Comparison of ENCODE assay signal across 1 cellular context in the genomic region with DNA sequence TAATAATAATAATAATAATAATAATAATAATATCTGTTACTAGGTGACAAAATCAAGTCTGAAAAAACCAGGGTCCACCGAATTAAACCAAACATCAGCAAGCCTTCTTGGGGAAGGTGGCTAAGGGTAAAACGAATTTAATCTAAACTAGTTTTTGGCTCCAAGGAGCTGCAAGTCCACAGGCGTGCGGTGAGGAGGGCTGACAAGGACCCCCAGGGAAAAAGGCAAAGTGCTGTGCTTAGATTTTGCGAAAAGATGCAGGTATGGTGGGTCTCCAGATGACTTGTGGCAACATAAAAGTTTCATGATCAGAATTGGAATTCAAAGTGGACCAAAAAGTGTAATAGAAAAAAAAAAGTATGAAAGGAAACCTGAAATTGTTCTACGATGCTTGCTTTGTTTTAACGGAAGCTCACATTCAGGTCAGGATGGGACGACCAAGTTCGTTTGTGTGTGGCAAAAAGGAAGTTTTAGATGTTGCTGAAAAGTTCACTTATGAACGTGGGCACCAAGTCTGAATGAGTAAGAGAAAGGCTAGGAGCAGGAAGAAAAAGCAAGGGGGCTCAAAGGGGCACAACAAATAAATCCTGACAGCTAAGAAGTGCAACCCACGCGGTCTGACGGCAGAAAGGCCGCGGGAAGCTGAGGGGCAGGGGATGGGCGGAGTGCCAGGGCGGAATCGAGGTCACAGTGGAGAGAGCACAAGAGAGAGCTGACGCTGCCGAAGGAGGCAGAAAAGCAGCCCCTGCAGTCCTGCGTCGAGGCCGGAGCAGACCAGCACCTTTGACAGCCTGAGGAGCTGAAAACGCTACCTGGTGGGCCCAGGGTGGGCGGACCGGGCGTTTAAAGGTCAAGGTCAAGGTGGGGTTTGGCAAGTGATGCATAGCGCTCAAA.
TF ChIP-seq lines count a peak whose summit lies in the region.

No MANE protein-coding gene starts in this region.

TF ChIP-seq in HepG2, 621 proteins besides CTCF, POLR2A, EP300 and RAD21 (continued from another document and continues in another):
- TF ChIP-seq, protein P1, sequence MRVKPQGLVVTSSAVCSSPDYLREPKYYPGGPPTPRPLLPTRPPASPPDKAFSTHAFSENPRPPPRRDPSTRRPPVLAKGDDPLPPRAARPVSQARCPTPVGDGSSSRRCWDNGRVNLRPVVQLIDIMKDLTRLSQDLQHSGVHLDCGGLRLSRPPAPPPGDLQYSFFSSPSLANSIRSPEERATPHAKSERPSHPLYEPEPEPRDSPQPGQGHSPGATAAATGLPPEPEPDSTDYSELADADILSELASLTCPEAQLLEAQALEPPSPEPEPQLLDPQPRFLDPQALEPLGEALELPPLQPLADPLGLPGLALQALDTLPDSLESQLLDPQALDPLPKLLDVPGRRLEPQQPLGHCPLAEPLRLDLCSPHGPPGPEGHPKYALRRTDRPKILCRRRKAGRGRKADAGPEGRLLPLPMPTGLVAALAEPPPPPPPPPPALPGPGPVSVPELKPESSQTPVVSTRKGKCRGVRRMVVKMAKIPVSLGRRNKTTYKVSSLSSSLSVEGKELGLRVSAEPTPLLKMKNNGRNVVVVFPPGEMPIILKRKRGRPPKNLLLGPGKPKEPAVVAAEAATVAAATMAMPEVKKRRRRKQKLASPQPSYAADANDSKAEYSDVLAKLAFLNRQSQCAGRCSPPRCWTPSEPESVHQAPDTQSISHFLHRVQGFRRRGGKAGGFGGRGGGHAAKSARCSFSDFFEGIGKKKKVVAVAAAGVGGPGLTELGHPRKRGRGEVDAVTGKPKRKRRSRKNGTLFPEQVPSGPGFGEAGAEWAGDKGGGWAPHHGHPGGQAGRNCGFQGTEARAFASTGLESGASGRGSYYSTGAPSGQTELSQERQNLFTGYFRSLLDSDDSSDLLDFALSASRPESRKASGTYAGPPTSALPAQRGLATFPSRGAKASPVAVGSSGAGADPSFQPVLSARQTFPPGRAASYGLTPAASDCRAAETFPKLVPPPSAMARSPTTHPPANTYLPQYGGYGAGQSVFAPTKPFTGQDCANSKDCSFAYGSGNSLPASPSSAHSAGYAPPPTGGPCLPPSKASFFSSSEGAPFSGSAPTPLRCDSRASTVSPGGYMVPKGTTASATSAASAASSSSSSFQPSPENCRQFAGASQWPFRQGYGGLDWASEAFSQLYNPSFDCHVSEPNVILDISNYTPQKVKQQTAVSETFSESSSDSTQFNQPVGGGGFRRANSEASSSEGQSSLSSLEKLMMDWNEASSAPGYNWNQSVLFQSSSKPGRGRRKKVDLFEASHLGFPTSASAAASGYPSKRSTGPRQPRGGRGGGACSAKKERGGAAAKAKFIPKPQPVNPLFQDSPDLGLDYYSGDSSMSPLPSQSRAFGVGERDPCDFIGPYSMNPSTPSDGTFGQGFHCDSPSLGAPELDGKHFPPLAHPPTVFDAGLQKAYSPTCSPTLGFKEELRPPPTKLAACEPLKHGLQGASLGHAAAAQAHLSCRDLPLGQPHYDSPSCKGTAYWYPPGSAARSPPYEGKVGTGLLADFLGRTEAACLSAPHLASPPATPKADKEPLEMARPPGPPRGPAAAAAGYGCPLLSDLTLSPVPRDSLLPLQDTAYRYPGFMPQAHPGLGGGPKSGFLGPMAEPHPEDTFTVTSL (CRISPR knock-in tag; IDR thresholded peaks at IDR 0.05; ENCODE audit: borderline replicate concordance) = no peak
- TF ChIP-seq ZNF556 (CRISPR knock-in tag; IDR thresholded peaks at IDR 0.05; ENCODE audit: borderline replicate concordance) (no peak), SIN3A (IDR thresholded peaks at IDR 0.05; ENCODE audit: borderline replicate concordance, low read depth, low read length) (0 out of 2 replicates have a peak, but pooled peaks have one; percentile 62), ZNF747 (CRISPR knock-in tag; IDR thresholded peaks at IDR 0.05; ENCODE audit: borderline replicate concordance) (no peak), ZSCAN20 (CRISPR knock-in tag; IDR thresholded peaks at IDR 0.05; ENCODE audit: borderline replicate concordance) (no peak), ELF3 (CRISPR knock-in tag; IDR thresholded peaks at IDR 0.05) (0 out of 2 replicates have a peak, but pooled peaks have one; percentile 9), RNF219 (CRISPR knock-in tag; IDR thresholded peaks at IDR 0.05) (no peak), AKAP8 (CRISPR knock-in tag; IDR thresholded peaks at IDR 0.05) (no peak), ZBTB1 (CRISPR knock-in tag; IDR thresholded peaks at IDR 0.05; ENCODE audit: borderline replicate concordance) (no peak), WIZ (CRISPR knock-in tag; IDR thresholded peaks at IDR 0.05) (no peak), ZNF331 (CRISPR knock-in tag; IDR thresholded peaks at IDR 0.05) (no peak), ZBTB4 (CRISPR knock-in tag; IDR thresholded peaks at IDR 0.05; ENCODE audit: borderline replicate concordance) (no peak), ZNF280D (CRISPR knock-in tag; IDR thresholded peaks at IDR 0.05) (no peak), ZNF878 (CRISPR knock-in tag; IDR thresholded peaks at IDR 0.05) (no peak; the same call in 1 of the 2 replicates), NONO (IDR thresholded peaks at IDR 0.05) (no peak), NONO (CRISPR knock-in tag; conservative IDR thresholded peaks at IDR 0.05) (no peak), KDM2A (CRISPR knock-in tag; IDR thresholded peaks at IDR 0.05; ENCODE audit: borderline replicate concordance, low read depth) (peak; percentile 54; the same call in 1 of the 2 replicates), NFKB2 (CRISPR knock-in tag; IDR thresholded peaks at IDR 0.05; ENCODE audit: borderline replicate concordance) (0 out of 2 replicates have a peak, but pooled peaks have one; percentile 12), MEIS2 (CRISPR knock-in tag; IDR thresholded peaks at IDR 0.05) (no peak), ZXDC (CRISPR knock-in tag; IDR thresholded peaks at IDR 0.05) (no peak), MEF2D (CRISPR knock-in tag; IDR thresholded peaks at IDR 0.05) (no peak), HNRNPUL1 (IDR thresholded peaks at IDR 0.05; ENCODE audit: low read depth, low read length) (no peak), ZNF629 (CRISPR knock-in tag; conservative IDR thresholded peaks at IDR 0.05) (no peak), ZNF780A (CRISPR knock-in tag; IDR thresholded peaks at IDR 0.05) (no peak), ZZZ3 (CRISPR knock-in tag; IDR thresholded peaks at IDR 0.05; ENCODE audit: borderline replicate concordance) (no peak)
- TF ChIP-seq, protein P2, sequence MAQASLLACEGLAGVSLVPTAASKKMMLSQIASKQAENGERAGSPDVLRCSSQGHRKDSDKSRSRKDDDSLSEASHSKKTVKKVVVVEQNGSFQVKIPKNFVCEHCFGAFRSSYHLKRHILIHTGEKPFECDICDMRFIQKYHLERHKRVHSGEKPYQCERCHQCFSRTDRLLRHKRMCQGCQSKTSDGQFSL (CRISPR knock-in tag; IDR thresholded peaks at IDR 0.05) = no peak
- TF ChIP-seq, protein P3, sequence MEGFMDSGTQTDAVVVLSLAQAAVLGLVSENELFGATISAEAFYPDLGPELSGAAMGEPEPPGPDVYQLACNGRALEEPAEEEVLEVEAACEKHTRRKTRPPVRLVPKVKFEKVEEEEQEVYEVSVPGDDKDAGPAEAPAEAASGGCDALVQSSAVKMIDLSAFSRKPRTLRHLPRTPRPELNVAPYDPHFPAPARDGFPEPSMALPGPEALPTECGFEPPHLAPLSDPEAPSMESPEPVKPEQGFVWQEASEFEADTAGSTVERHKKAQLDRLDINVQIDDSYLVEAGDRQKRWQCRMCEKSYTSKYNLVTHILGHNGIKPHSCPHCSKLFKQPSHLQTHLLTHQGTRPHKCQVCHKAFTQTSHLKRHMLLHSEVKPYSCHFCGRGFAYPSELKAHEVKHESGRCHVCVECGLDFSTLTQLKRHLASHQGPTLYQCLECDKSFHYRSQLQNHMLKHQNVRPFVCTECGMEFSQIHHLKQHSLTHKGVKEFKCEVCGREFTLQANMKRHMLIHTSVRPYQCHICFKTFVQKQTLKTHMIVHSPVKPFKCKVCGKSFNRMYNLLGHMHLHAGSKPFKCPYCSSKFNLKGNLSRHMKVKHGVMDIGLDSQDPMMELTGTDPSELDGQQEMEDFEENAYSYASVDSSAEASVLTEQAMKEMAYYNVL (CRISPR knock-in tag; IDR thresholded peaks at IDR 0.05; ENCODE audit: borderline replicate concordance) = no peak
- TF ChIP-seq, protein P4, sequence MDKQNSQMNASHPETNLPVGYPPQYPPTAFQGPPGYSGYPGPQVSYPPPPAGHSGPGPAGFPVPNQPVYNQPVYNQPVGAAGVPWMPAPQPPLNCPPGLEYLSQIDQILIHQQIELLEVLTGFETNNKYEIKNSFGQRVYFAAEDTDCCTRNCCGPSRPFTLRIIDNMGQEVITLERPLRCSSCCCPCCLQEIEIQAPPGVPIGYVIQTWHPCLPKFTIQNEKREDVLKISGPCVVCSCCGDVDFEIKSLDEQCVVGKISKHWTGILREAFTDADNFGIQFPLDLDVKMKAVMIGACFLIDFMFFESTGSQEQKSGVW (CRISPR knock-in tag; IDR thresholded peaks at IDR 0.05; ENCODE audit: borderline replicate concordance) = no peak
